Comparison of ENCODE assay signal across 12 cellular contexts in the genomic region with DNA sequence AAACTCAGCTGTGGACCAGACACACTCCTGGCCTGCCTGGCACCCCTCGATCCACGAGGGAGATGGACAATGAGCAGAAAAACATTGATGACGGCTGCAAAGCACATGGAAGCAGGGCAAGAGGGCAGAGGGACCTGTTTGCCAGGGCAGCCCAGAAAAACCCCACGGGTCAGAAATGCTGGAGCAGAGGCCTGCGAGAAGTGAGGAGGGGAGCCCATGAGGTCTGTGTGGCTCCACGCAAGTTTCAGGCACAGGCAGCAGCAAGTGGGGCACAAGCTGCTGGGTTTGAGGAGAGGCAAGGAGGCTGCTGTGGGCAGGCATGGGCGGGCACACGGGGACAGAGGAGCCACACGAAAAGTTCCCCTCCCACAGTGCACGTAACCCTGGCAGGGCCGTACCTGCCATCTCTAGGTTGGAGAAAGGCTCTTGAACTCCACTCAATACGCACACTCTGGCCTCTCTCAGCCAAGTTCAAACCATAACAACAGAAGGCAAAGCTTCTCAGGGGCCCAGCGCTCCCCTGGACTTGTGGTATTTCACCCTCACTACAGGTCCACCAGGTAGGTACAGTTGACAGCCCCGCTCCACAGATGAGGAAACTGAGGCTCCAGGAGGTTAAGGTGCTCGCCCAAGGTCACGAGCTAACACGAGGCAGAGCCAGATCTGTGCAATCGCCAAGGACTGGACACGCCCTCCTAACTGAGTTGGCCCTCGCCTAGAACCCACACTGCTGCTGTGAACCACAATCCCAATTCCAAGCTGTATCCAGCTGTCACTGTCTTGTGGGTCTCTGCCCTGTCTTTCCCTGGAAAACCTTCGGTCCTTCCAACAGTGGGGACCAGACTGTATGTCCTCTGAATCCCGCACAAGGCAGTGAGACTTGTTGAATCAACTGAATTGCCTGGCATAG.
DNase-seq lines count a peak whose midpoint lies in the region; ATAC-seq, FAIRE-seq and TF ChIP-seq lines count a peak whose summit lies in the region.
"Had no signal": no experiment of that assay in that cellular context is flagged by ENCODE, and none has a peak within 500 bp of the region (broad histone marks: within the 10 kb centered on the region; RNA-seq: fewer than 3 reads in every experiment).

No MANE protein-coding gene starts in this region.

- H3K27ac ChIP-seq in RWPE2 (ENCODE audit: poor library complexity, severe bottlenecking) = no peak overlapping the region

- H3K9me3 Mint-ChIP-seq in progenitor cell of endocrine pancreas (ENCODE audit: low read depth) = no peaks in the 10 kb centered on the region

- peak overlapping the region; percentile 98 for H3K27ac Mint-ChIP-seq in progenitor cell of endocrine pancreas

- H3K36me3 Mint-ChIP-seq in progenitor cell of endocrine pancreas (ENCODE audit: insufficient read depth) = peaks cover 5% of the 10 kb centered on the region

- intact Hi-C loops in left ventricle myocardium superior (cut with micrococcal nuclease) = no loop called here

- ATAC-seq in RWPE2 (ENCODE audit: low read depth) (no peak), left ventricle myocardium superior (no peak), GM21515 (IDR thresholded peaks at IDR 0.05; ENCODE audit: unreplicated experiment) (no peak)

- in situ Hi-C loops in G401 (cut with HindIII; ENCODE audit: low sequenced_read_pairs) = no loop called here

- H3K4me1 ChIP-seq in RWPE2 (ENCODE audit: insufficient read depth, poor library complexity, severe bottlenecking) = peaks cover 17% of the 10 kb centered on the region

- H3K36me3 ChIP-seq in RWPE2 (ENCODE audit: low read depth) = no peaks in the 10 kb centered on the region

- H3K27me3 ChIP-seq in RWPE2 (ENCODE audit: insufficient read depth, poor library complexity, severe bottlenecking) = no peaks in the 10 kb centered on the region

- no peaks in the 10 kb centered on the region for H3K27me3 Mint-ChIP-seq in progenitor cell of endocrine pancreas

- no peak overlapping the region for H3K4me3 ChIP-seq in RWPE2 (ENCODE audit: severe bottlenecking)

- no peak overlapping the region for H3K4me3 Mint-ChIP-seq in progenitor cell of endocrine pancreas (ENCODE audit: low read depth)

- no peak for FAIRE-seq in D721Med (lab: Jason Lieb, UNC)
- FAIRE-seq: bronchial epithelial cell had no signal

- H3K4me1 Mint-ChIP-seq in progenitor cell of endocrine pancreas (ENCODE audit: low read depth) = peaks cover 90% of the 10 kb centered on the region

- TF ChIP-seq CTCF in D721Med (IDR thresholded peaks at IDR 0.05; ENCODE audit: insufficient read depth, missing control alignments) = no peak
- TF ChIP-seq CTCF in RWPE2 (IDR thresholded peaks at IDR 0.05; ENCODE audit: poor library complexity, severe bottlenecking) = no peak
- TF ChIP-seq CTCF in progenitor cell of endocrine pancreas (IDR thresholded peaks at IDR 0.05; ENCODE audit: unreplicated experiment) = no peak

- H3K9me3 ChIP-seq in RWPE2 (ENCODE audit: severe bottlenecking) = no peaks in the 10 kb centered on the region

- DNase-seq in D721Med (ENCODE audit: insufficient read length, low spot score) (peak; percentile 21), RWPE2 (ENCODE audit: low spot score) (peak; percentile 76), left ventricle myocardium superior (peak; percentile 20), progenitor cell of endocrine pancreas (ENCODE audit: low spot score, unreplicated experiment) (peak; percentile 8), NCI-H748 (lab: John Stamatoyannopoulos, UW; ENCODE audit: unreplicated experiment) (no peak), G401 (ENCODE audit: low spot score) (no peak)
- no peak for DNase-seq in effector CD4-positive, alpha-beta T cell
- DNase-seq: activated CD4-positive, CD25-positive, alpha-beta regulatory T cell; KBM-7; NK-92 treated with Interleukin-12 subunit alpha and Interleukin-12 subunit beta, amount 100 ng/mL, for 24 hours had no signal

Comparison
In these comparisons a context has a peak if more than half of its experiments do, and no peak if none do; other contexts are left out.
1. DNase-seq: peak in D721Med (single experiment), RWPE2 (single experiment), left ventricle myocardium superior (single experiment) and progenitor cell of endocrine pancreas (single experiment); none in effector CD4-positive, alpha-beta T cell (single experiment), NCI-H748 (single experiment) and G401 (single experiment).